20 cellular contexts compared by ENCODE assay signal in the genomic region with DNA sequence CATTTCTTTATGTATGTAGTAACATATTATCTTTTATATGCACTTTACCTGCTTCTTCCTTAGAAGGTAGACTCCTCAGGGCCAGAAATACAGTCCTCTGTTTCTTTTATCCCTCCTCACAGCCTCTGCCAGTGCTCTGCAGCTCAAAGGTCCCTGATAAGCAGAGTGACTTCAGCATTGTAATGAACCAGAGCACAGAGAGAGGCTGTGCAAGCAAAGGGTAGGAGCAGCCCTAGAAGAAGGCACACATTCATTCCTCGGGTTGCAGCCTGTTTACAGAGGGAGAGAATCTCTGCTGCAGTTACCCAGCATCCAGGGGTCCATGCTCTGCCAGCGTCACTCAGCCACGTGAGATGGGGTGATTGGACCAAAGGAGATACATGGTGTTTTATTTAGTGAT.
DNase-seq lines count a peak whose midpoint lies in the region; TF ChIP-seq lines count a peak whose summit lies in the region.
"Had no signal": no experiment of that assay in that cellular context is flagged by ENCODE, and none has a peak within 500 bp of the region (broad histone marks: within the 10 kb centered on the region; RNA-seq: fewer than 3 reads in every experiment).

No MANE protein-coding gene starts in this region.

- H2AFZ ChIP-seq in MM.1S (ENCODE audit: low read length) = no peak overlapping the region

- DNase-seq in globus pallidus (ENCODE audit: low spot score) (peak; percentile 95), superior temporal gyrus (ENCODE audit: extremely low spot score) (peak; percentile 90), GM10248 (ENCODE audit: extremely low spot score) (no peak), MM.1S (no peak), GOT3 (lab: John Stamatoyannopoulos, UW) (no peak)
- DNase-seq in activated T-cell treated with anti-CD3 and anti-CD28 coated beads, Interleukin-2, amount 50 U/mL, for 24 hours = no peak
- DNase-seq: activated naive CD4-positive, alpha-beta T cell; dermis blood vessel endothelial cell; GF-D8; immature natural killer cell; mesendoderm; NCI-H187 treated with DMSO at 0.1 percent for 48 hours; NCI-H524; SIG-M5; sigmoid colon had no signal

- H3K9me3 ChIP-seq in mucosa of stomach (ENCODE audit: control insufficient read depth, low read length) (no peaks in the 10 kb centered on the region), MM.1S (replicated peaks; ENCODE audit: insufficient read depth, low read length) (no peaks in the 10 kb centered on the region)
- H3K9me3 ChIP-seq: neutrophil, sigmoid colon had no signal

- H3K36me3 ChIP-seq in mucosa of stomach (ENCODE audit: control insufficient read depth, insufficient read depth, low read length) (no peaks in the 10 kb centered on the region), MM.1S (replicated peaks; ENCODE audit: insufficient read depth, low read length) (no peaks in the 10 kb centered on the region)
- H3K36me3 ChIP-seq: neutrophil, sigmoid colon had no signal

- H3K9me3 Mint-ChIP-seq in activated T-cell treated with anti-CD3 and anti-CD28 coated beads, Interleukin-2, amount 50 U/mL, for 24 hours = no peaks in the 10 kb centered on the region
- H3K9me3 Mint-ChIP-seq: IgD-negative memory B cell, immature natural killer cell had no signal

- H3K4me2 ChIP-seq in MM.1S (ENCODE audit: low read depth, low read length) = no peak overlapping the region

- H3F3A ChIP-seq in MM.1S (ENCODE audit: insufficient read depth, low read length) = no peaks in the 10 kb centered on the region

- H3K27ac Mint-ChIP-seq in activated T-cell treated with anti-CD3 and anti-CD28 coated beads, Interleukin-2, amount 50 U/mL, for 24 hours = no peak overlapping the region
- H3K27ac Mint-ChIP-seq: B cell, IgD-negative memory B cell, immature natural killer cell had no signal

- no peaks in the 10 kb centered on the region for H4K20me1 ChIP-seq in MM.1S (ENCODE audit: insufficient read depth, low read length)

- H3K9ac ChIP-seq in mucosa of stomach (ENCODE audit: low read length) = peak overlapping the region; percentile 67
- H3K9ac ChIP-seq in MM.1S (ENCODE audit: low read length) = no peak overlapping the region

- no peaks in the 10 kb centered on the region for H3K36me3 Mint-ChIP-seq in activated T-cell treated with anti-CD3 and anti-CD28 coated beads, Interleukin-2, amount 50 U/mL, for 24 hours (ENCODE audit: low read depth)
- H3K36me3 Mint-ChIP-seq: IgD-negative memory B cell, immature natural killer cell had no signal

- H3K4me3 ChIP-seq in mucosa of stomach (ENCODE audit: low read length) = no peak overlapping the region
- no peak overlapping the region for H3K4me3 ChIP-seq in MM.1S (ENCODE audit: low read length)
- H3K4me3 ChIP-seq: sigmoid colon had no signal

- peaks cover 2% of the 10 kb centered on the region for H3K27me3 Mint-ChIP-seq in activated T-cell treated with anti-CD3 and anti-CD28 coated beads, Interleukin-2, amount 50 U/mL, for 24 hours

- H3K27me3 ChIP-seq in mucosa of stomach (ENCODE audit: control insufficient read depth, insufficient read depth, low read length) (no peaks in the 10 kb centered on the region), MM.1S (replicated peaks; ENCODE audit: insufficient read depth, low read length) (no peaks in the 10 kb centered on the region)
- H3K27me3 ChIP-seq: neutrophil, sigmoid colon had no signal

- TF ChIP-seq CTCF in VCaP (conservative IDR thresholded peaks at IDR 0.05) (no peak), GM10248 (IDR thresholded peaks at IDR 0.05; ENCODE audit: control extremely low read depth, extremely low read depth, low read depth, missing control alignments) (no peak), MM.1S (IDR thresholded peaks at IDR 0.05; ENCODE audit: low read length) (no peak)

- H3K4me1 Mint-ChIP-seq in activated T-cell treated with anti-CD3 and anti-CD28 coated beads, Interleukin-2, amount 50 U/mL, for 24 hours (ENCODE audit: low read depth) = peaks cover 2% of the 10 kb centered on the region
- H3K4me1 Mint-ChIP-seq: B cell, IgD-negative memory B cell, immature natural killer cell had no signal

- H3K9me2 ChIP-seq in MM.1S (replicated peaks; ENCODE audit: insufficient read depth, low read length) = no peaks in the 10 kb centered on the region

- H3K27ac ChIP-seq in VCaP (peak overlapping the region; percentile 77; the same call in 1 of the 2 replicates), MM.1S (ENCODE audit: low read length) (no peak overlapping the region)
- H3K27ac ChIP-seq: neutrophil, sigmoid colon had no signal

- H3K79me2 ChIP-seq in MM.1S (ENCODE audit: low read length) = no peaks in the 10 kb centered on the region

- POLR2A ChIA-PET in GM10248 (lab: Yijun Ruan, JAX) = no interaction called here

- H3K4me3 Mint-ChIP-seq in activated T-cell treated with anti-CD3 and anti-CD28 coated beads, Interleukin-2, amount 50 U/mL, for 24 hours = no peak overlapping the region
- H3K4me3 Mint-ChIP-seq: B cell, IgD-negative memory B cell, immature natural killer cell had no signal

- CTCF ChIA-PET in GM10248 (lab: Yijun Ruan, JAX) = interaction anchor here (1.5 kb wide), 1 partner anchor 8 kb away, joined by 3 read pairs; no protein-coding TSS in a partner anchor

- H3K4me1 ChIP-seq in mucosa of stomach (ENCODE audit: control insufficient read depth, insufficient read depth, low read length) = peaks cover 59% of the 10 kb centered on the region
- no peaks in the 10 kb centered on the region for H3K4me1 ChIP-seq in MM.1S (ENCODE audit: low read length)

Comparison
In these comparisons a context has a peak if more than half of its experiments do, and no peak if none do; other contexts are left out.
1. DNase-seq: peak in globus pallidus (single experiment) and superior temporal gyrus (single experiment); none in GM10248 (single experiment), MM.1S (single experiment), GOT3 (single experiment) and activated T-cell treated with anti-CD3 and anti-CD28 coated beads, Interleukin-2, amount 50 U/mL, for 24 hours (single experiment).